Comparison of ENCODE assay signal across 34 cellular contexts in genomic region chrX:2412131-2412530, GRCh38.
"Had no signal": no experiment of that assay in that cellular context is flagged by ENCODE, and none has a peak within 500 bp of the region (broad histone marks: within the 10 kb centered on the region; RNA-seq: fewer than 3 reads in every experiment).

No MANE protein-coding gene starts in this region.

- ATAC-seq: activated CD8-positive, alpha-beta T cell treated with anti-CD3 and anti-CD28 coated beads for 36 hours; activated naive CD4-positive, alpha-beta T cell treated with anti-CD3 and anti-CD28 coated beads, Interleukin-2, amount 50 U/mL, for 72 hours; activated T-cell treated with anti-CD3 and anti-CD28 coated beads, Interleukin-2, amount 50 U/mL, for 4 hours; activated T-cell treated with anti-CD3 and anti-CD28 coated beads, Interleukin-2, amount 50 U/mL, for 72 hours; activated T-helper 17 cell treated with anti-CD3 and anti-CD28 coated beads, Interleukin-2, amount 50 U/mL, for 72 hours; body of pancreas had no signal

- FAIRE-seq: astrocyte, TTC549 had no signal

- DNase-seq: activated B cell treated with CpG ODN at 0.5 μM for 24 hours; activated CD4-positive, alpha-beta memory T cell treated with anti-CD3 and anti-CD28 coated beads for 36 hours; activated CD4-positive, alpha-beta T cell treated with anti-CD3 and anti-CD28 coated beads for 4 hours; activated CD4-positive, alpha-beta T cell treated with anti-CD3 and anti-CD28 coated beads, Interleukin-2, amount 10 ng/mL, durations not matched to agents 24 days and 14 days; activated CD4-positive, alpha-beta T cell treated with anti-CD3 and anti-CD28 coated beads, Interleukin-2, amount 50 U/mL, for 1 hour; activated CD4-positive, alpha-beta T cell treated with anti-CD3 and anti-CD28 coated beads, Interleukin-2, amount 50 U/mL, for 4 hours; activated CD4-positive, CD25-positive, alpha-beta regulatory T cell treated with anti-CD3 and anti-CD28 coated beads, Interleukin-2, amount 50 U/mL, for 72 hours; activated CD8-positive, alpha-beta memory T cell treated with anti-CD3 and anti-CD28 coated beads, Interleukin-2, amount 50 U/mL, for 4 hours; activated CD8-positive, alpha-beta T cell treated with anti-CD3 and anti-CD28 coated beads for 36 hours; activated effector memory CD4-positive, alpha-beta T cell treated with anti-CD3 and anti-CD28 coated beads, Interleukin-2, amount 50 U/mL, for 16 hours; activated gamma-delta T cell treated with Interleukin-2 at 50 U/mL for 16 hours; activated naive CD4-positive, alpha-beta T cell; activated naive CD4-positive, alpha-beta T cell treated with anti-CD3 and anti-CD28 coated beads for 36 hours; activated naive CD4-positive, alpha-beta T cell treated with anti-CD3 and anti-CD28 coated beads, Interleukin-2, amount 50 U/mL, for 16 hours; activated naive CD8-positive, alpha-beta T cell treated with anti-CD3 and anti-CD28 coated beads for 36 hours; activated T-cell treated with anti-CD3 and anti-CD28 coated beads for 4 hours; activated T-cell treated with anti-CD3 and anti-CD28 coated beads, Interleukin-2, amount 50 U/mL, for 1 hour; activated T-cell treated with anti-CD3 and anti-CD28 coated beads, Interleukin-2, amount 50 U/mL, for 4 hours; activated T-cell treated with anti-CD3 and anti-CD28 coated beads, Interleukin-2, amount 50 U/mL, for 72 hours; adrenal gland; amniotic stem cell; aorta; body of pancreas; brain microvascular endothelial cell; central memory CD4-positive, alpha-beta T cell; T-helper 1 cell; T-helper 2 cell; T-helper 9 cell had no signal

- H3K4me3 ChIP-seq: adrenal gland, body of pancreas, breast epithelium had no signal

- H3K36me3 ChIP-seq: adrenal gland, breast epithelium had no signal

- H3K4me1 ChIP-seq: adrenal gland, breast epithelium had no signal

- H3K27ac ChIP-seq: adrenal gland, body of pancreas, brain microvascular endothelial cell, breast epithelium, VCaP had no signal

- H3K27me3 ChIP-seq: adrenal gland, body of pancreas, brain microvascular endothelial cell, breast epithelium had no signal
